Comparison of ENCODE assay signal across 21 cellular contexts in the genomic region with DNA sequence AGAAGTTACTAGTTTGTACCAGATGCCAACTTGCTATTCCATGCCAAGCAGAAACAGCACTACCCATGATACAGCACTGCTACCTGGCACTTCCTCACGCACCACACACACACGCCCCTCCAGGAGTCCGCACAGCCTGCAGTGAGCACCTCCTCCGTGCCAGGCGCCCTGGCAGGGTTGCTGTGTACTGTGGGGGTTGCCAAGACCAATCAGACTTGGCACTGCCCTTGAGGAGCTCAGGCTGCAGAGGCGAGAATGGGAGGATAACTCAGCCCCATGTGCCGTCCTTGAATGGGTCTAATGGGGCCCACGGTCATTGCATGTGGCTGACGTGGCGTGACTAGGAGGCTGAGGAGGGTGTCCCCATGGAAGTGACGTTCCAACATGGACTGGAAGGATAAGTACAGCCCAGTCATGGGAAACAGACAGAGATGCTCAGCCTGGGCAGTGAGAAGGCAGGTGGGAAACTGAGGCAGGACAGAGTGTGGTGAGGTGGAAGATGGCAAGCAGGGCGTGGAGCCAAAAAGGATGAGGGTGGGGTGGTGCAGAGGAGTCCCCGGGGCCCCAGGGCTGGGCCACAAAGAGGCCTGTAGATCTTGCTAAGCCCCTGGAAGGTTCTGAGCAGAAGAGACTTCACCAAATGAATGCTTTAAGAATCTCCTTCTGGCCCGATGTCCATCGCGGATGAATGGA.
DNase-seq lines count a peak whose midpoint lies in the region; ATAC-seq and TF ChIP-seq lines count a peak whose summit lies in the region.
"Had no signal": no experiment of that assay in that cellular context is flagged by ENCODE, and none has a peak within 500 bp of the region (broad histone marks: within the 10 kb centered on the region; RNA-seq: fewer than 3 reads in every experiment).

No MANE protein-coding gene starts in this region.

- TF ChIP-seq CTCF in heart left ventricle (IDR thresholded peaks at IDR 0.05) (no peak), prostate gland (IDR thresholded peaks at IDR 0.05) (no peak)

- H3K4me1 ChIP-seq in heart left ventricle (peaks cover 0 to 14% (median 0%) of the 10 kb centered on the region in 12 donors), prostate gland (replicated peaks) (no peaks in the 10 kb centered on the region)
- H3K4me1 ChIP-seq: breast epithelium had no signal

- TF ChIP-seq POLR2A in heart left ventricle (IDR thresholded peaks at IDR 0.05) (no peak), prostate gland (IDR thresholded peaks at IDR 0.05) (no peak)

- WGBS in heart left ventricle, 4 donors = 71 to 84% (median 80%) methylated on average over 16 of the region's 16 CpGs
- 63% methylated on average over 16 of the region's 16 CpGs for WGBS in prostate gland

- DNase-seq in NCI-H1092 treated with DMSO at 0.1 percent for 48 hours (lab: John Stamatoyannopoulos, UW) = peak; percentile 6
- DNase-seq in NCI-H1092 (lab: John Stamatoyannopoulos, UW) = no peak
- DNase-seq in MG63 = peak; percentile 45
- DNase-seq in heart left ventricle = peak in 2 of 5 donors; percentile 45 to 71
- peak; percentile 64 for DNase-seq in prostate gland (ENCODE audit: low spot score)
- no peak for DNase-seq in NCI-H774 (lab: John Stamatoyannopoulos, UW)
- no peak for DNase-seq in UCSD-AML1 (lab: John Stamatoyannopoulos, UW; ENCODE audit: unreplicated experiment)
- DNase-seq: 8988T; activated CD4-positive, alpha-beta T cell treated with anti-CD3 and anti-CD28 coated beads, Interleukin-2, amount 10 ng/mL, durations not matched to agents 7 days and 5 days; activated naive CD4-positive, alpha-beta T cell treated with anti-CD3 and anti-CD28 coated beads, Interleukin-2, amount 10 ng/mL, durations not matched to agents 7 days and 5 days; amniotic stem cell; esophagus squamous epithelium; foreskin melanocyte; NCI-H2081; NCI-H345; stimulated activated CD4-positive, alpha-beta T cell treated with anti-CD3 and anti-CD28 coated beads, Interleukin-15, amount 100 ng/mL, for 24 hours; stimulated activated naive CD4-positive, alpha-beta T cell had no signal

- intact Hi-C loops in heart left ventricle (cut with DNase I) = no loop called here
- intact Hi-C loops in prostate gland (cut with DNase I) = no loop called here

- H3K27ac ChIP-seq in heart left ventricle (no peak overlapping the region), prostate gland (no peak overlapping the region)
- H3K27ac ChIP-seq: breast epithelium, coronary artery, esophagus squamous epithelium, VCaP had no signal

- H3K9me3 ChIP-seq in MG63 (no peaks in the 10 kb centered on the region), heart left ventricle (peaks cover 0 to 14% (median 3%) of the 10 kb centered on the region in 12 donors), prostate gland (no peaks in the 10 kb centered on the region)

- H3K27me3 ChIP-seq in MG63 (no peaks in the 10 kb centered on the region), heart left ventricle (peaks cover 0 to 6% (median 0%) of the 10 kb centered on the region in 9 donors), prostate gland (replicated peaks; ENCODE audit: insufficient read depth) (peaks cover 7% of the 10 kb centered on the region)

- ATAC-seq in heart left ventricle (peak; percentile 40 to 74 (median 59)), GM21529 (IDR thresholded peaks at IDR 0.05; ENCODE audit: unreplicated experiment) (no peak)

- H3K4me3 ChIP-seq in MG63 (no peak overlapping the region), heart left ventricle (no peak overlapping the region), prostate gland (no peak overlapping the region)
- H3K4me3 ChIP-seq: breast epithelium, coronary artery, esophagus squamous epithelium had no signal

- H3K36me3 ChIP-seq in MG63 (no peaks in the 10 kb centered on the region), heart left ventricle (no peaks in the 10 kb centered on the region), prostate gland (no peaks in the 10 kb centered on the region)
- H3K36me3 ChIP-seq: breast epithelium, esophagus squamous epithelium had no signal

Comparison
In these comparisons a context has a peak if more than half of its experiments do, and no peak if none do; other contexts are left out.
1. DNase-seq: peak in NCI-H1092 treated with DMSO at 0.1 percent for 48 hours (single experiment), MG63 (single experiment) and prostate gland (single experiment); none in NCI-H1092 (single experiment), NCI-H774 (single experiment) and UCSD-AML1 (single experiment).